In the genomic region with DNA sequence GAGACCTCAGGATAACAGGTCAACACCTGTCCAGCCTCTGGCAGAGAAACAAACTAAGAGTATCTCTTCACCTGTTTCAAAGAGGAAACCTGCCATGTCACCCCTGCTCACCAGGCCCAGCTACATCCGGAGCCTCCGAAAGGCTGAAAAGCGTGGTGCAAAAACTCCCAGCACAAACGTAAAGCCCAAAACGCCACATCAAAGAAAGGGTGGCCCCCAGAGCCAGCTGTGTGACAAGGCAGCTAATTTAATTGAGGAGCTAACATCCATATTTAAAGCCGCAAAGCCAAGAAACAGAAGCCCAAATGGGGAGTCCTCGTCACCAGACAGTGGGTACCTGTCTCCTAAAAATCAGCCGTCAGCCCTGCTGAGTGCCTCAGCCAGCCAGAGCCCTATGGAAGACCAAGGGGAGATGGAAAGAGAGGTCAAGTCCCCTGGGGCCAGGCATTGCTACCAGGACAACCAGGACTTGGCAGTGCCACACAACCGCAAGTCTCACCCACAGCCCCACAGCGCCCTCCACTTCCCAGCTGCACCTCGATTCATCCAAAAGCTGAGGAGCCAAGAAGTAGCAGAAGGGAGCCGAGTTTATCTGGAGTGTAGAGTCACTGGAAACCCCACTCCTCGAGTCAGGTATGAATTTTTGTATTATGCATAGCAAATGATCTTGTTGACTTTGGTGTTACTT, we compare ENCODE assay signal across 9 cellular contexts. TPM values are rescaled to one million over a fixed set of nuclear protein-coding genes. Genes with fewer than 3 reads are reported as not detected.
DNase-seq lines count a peak whose midpoint lies in the region; ATAC-seq and TF ChIP-seq lines count a peak whose summit lies in the region.
"Had no signal": no experiment of that assay in that cellular context is flagged by ENCODE, and none has a peak within 500 bp of the region (broad histone marks: within the 10 kb centered on the region; RNA-seq: fewer than 3 reads in every experiment).

No MANE protein-coding gene starts in this region.

- H3K9me3 ChIP-seq in left ventricle myocardium inferior (replicated peaks) (no peaks in the 10 kb centered on the region), aorta (ENCODE audit: control insufficient read depth, low read length) (no peaks in the 10 kb centered on the region)

- no peak overlapping the region for H3K4me3 ChIP-seq in left ventricle myocardium inferior
- H3K4me3 ChIP-seq in aorta (ENCODE audit: low read length in 2 of 2), result no peak overlapping the region

- in situ Hi-C loops in KBM-7 (cut with MboI; ENCODE audit: low pct_unique_long_range_greater_than_20kb, low sequenced_read_pairs), result no loop called here

- intact Hi-C loops in left ventricle myocardium inferior (cut with micrococcal nuclease), result loop anchor here (10.0 kb wide), 1 partner anchor 403 kb away; no protein-coding TSS in a partner anchor
- intact Hi-C loops in aorta (cut with DNase I), result loop anchor here (5.0 to 10.0 kb wide), 3 partner anchors 193 to 490 kb away; no protein-coding TSS in a partner anchor

- no peak for TF ChIP-seq CTCF in left ventricle myocardium inferior (IDR thresholded peaks at IDR 0.05; ENCODE audit: borderline replicate concordance)

- H3K36me3 ChIP-seq in left ventricle myocardium inferior (no peaks in the 10 kb centered on the region), aorta (ENCODE audit: control insufficient read depth in 1 of 2, insufficient read depth in 2 of 2, low read length in 1 of 2) (no peaks in the 10 kb centered on the region)

- peak overlapping the region; percentile 23 for H3K27ac ChIP-seq in left ventricle myocardium inferior (replicated peaks)
- no peak overlapping the region for H3K27ac ChIP-seq in aorta (ENCODE audit: low read depth in 1 of 2, low read length in 2 of 2)

- DNase-seq in SW480 (ENCODE audit: low spot score) (peak; percentile 36), left ventricle myocardium inferior (no peak), amygdala (lab: John Stamatoyannopoulos, UW) (no peak), aorta (no peak), NCI-H2196 (lab: John Stamatoyannopoulos, UW; ENCODE audit: unreplicated experiment) (no peak), KBM-7 (no peak)
- DNase-seq in activated CD8-positive, alpha-beta memory T cell treated with anti-CD3 and anti-CD28 coated beads, Interleukin-2, amount 50 U/mL, for 4 hours, result peak; percentile 59
- peak; percentile 17 to 30 for DNase-seq in stimulated activated CD8-positive, alpha-beta memory T cell treated with anti-CD3 and anti-CD28 coated beads, Interleukin-15, amount 100 ng/mL, for 4 hours (ENCODE audit: low read depth in 2 of 2)
- DNase-seq: foreskin fibroblast had no signal

- no peaks in the 10 kb centered on the region for H3K27me3 ChIP-seq in left ventricle myocardium inferior (ENCODE audit: low read depth)
- H3K27me3 ChIP-seq in aorta (ENCODE audit: control insufficient read depth in 1 of 2, insufficient read depth in 2 of 2, low read length in 1 of 2), result no peaks in the 10 kb centered on the region

- 89 to 92% methylated on average over 13 of the region's 13 CpGs for WGBS in aorta, 2 donors

- ATAC-seq in aorta (ENCODE audit: low FRiP score), result no peak

- H3K4me1 ChIP-seq in left ventricle myocardium inferior (peaks cover 72% of the 10 kb centered on the region), aorta (ENCODE audit: control insufficient read depth in 1 of 2, insufficient read depth in 2 of 2, low read length in 2 of 2) (peaks cover 0 to 3% of the 10 kb centered on the region in 2 donors)

RNA-seq across cellular contexts. Expression of a gene that starts 15.1 kb away (rescaled TPM):
- total RNA-seq in left ventricle myocardium inferior (871 TPM), aorta (100 to 1,000 TPM; 352 to 626 TPM)
- 100 to 1,000 TPM; 253 to 576 TPM for polyA plus RNA-seq in aorta

RNA-seq across cellular contexts. Expression of a gene that starts 31.6 kb away (rescaled TPM):
- total RNA-seq in left ventricle myocardium inferior (11.4 TPM), aorta (10 to 100 TPM; 19.5 to 30.1 TPM)
- polyA plus RNA-seq in aorta, result 10 to 100 TPM in 1 of 2 donors, 1 to 10 TPM in 1; 4.1 to 11.5 TPM

Comparison
In these comparisons a context has a peak if more than half of its experiments do, and no peak if none do; other contexts are left out.
1. DNase-seq: peak in SW480 (single experiment), activated CD8-positive, alpha-beta memory T cell treated with anti-CD3 and anti-CD28 coated beads, Interleukin-2, amount 50 U/mL, for 4 hours (single experiment) and stimulated activated CD8-positive, alpha-beta memory T cell treated with anti-CD3 and anti-CD28 coated beads, Interleukin-15, amount 100 ng/mL, for 4 hours (2 of 2); none in left ventricle myocardium inferior (single experiment), amygdala (0 of 56), aorta (0 of 2), NCI-H2196 (single experiment) and KBM-7 (single experiment).